1 cellular context compared by ENCODE assay signal in genomic region chr11:66638177-66639065, GRCh38.
TF ChIP-seq lines count a peak whose summit lies in the region.

TSS of gene RBM4 (plus strand) at chr11:66638703. CDS start at chr11:66639712, 1,009 bp downstream.

TF ChIP-seq in K562, 482 proteins besides CTCF, POLR2A, EP300 and RAD21 (continued from another document and continues in another):
- TF ChIP-seq ZNF77 (CRISPR knock-in tag; IDR thresholded peaks at IDR 0.05) (no peak), PCBP2 (IDR thresholded peaks at IDR 0.05; ENCODE audit: low read depth, low read length, poor library complexity, severe bottlenecking) (no peak), ZNF3 (CRISPR knock-in tag; IDR thresholded peaks at IDR 0.05) (no peak), ELK3 (CRISPR knock-in tag; IDR thresholded peaks at IDR 0.05) (no peak), HNRNPK (IDR thresholded peaks at IDR 0.05; ENCODE audit: low read depth, low read length, poor library complexity, severe bottlenecking) (no peak), KLF1 (tag; IDR thresholded peaks at IDR 0.05) (no peak), RBM25 (IDR thresholded peaks at IDR 0.05; ENCODE audit: low read depth, low read length, severe bottlenecking) (peak; percentile 93), MAZ (CRISPR knock-in tag; conservative IDR thresholded peaks at IDR 0.05 in 1 of 2, IDR thresholded peaks at IDR 0.05 in 1 of 2) (peak in 1 of 2 experiments; percentile 44; a peak in 1 of 4 replicates), MYNN (IDR thresholded peaks at IDR 0.05) (peak; percentile 63; the same call in 1 of the 2 replicates), MYNN (CRISPR knock-in tag; IDR thresholded peaks at IDR 0.05) (no peak), CCAR2 (IDR thresholded peaks at IDR 0.05; ENCODE audit: low read depth, low read length) (no peak), ATF6 (CRISPR knock-in tag; IDR thresholded peaks at IDR 0.05) (no peak), STAT6 (CRISPR knock-in tag; IDR thresholded peaks at IDR 0.05) (no peak), RNF2 (IDR thresholded peaks at IDR 0.05) (peak; percentile 45; the same call in 1 of the 2 replicates), ATF3 (IDR thresholded peaks at IDR 0.05) (no peak), ATF3 (CRISPR knock-in tag; conservative IDR thresholded peaks at IDR 0.05) (no peak), YY1 (IDR thresholded peaks at IDR 0.05; ENCODE audit: borderline replicate concordance in 1 of 3, control insufficient read depth in 1 of 3, extremely low read depth in 1 of 3, insufficient read depth in 3 of 3, insufficient read length in 1 of 3, insufficient replicate concordance in 2 of 3, low read depth in 1 of 3, low read length in 2 of 3) (peak; percentile 73 to 95 (median 91)), ZNF41 (CRISPR knock-in tag; conservative IDR thresholded peaks at IDR 0.05) (no peak), ZNF121 (CRISPR knock-in tag; conservative IDR thresholded peaks at IDR 0.05) (no peak), PHTF2 (CRISPR knock-in tag; IDR thresholded peaks at IDR 0.05) (no peak), THAP12 (CRISPR knock-in tag; IDR thresholded peaks at IDR 0.05) (peak; percentile 84), AFF4 (CRISPR knock-in tag; IDR thresholded peaks at IDR 0.05) (no peak), ZNF174 (CRISPR knock-in tag; IDR thresholded peaks at IDR 0.05) (no peak), IRF2 (CRISPR knock-in tag; IDR thresholded peaks at IDR 0.05) (no peak), ZKSCAN8 (CRISPR knock-in tag; IDR thresholded peaks at IDR 0.05) (no peak), DPF2 (IDR thresholded peaks at IDR 0.05) (peak; percentile 14), NFIX (CRISPR knock-in tag; IDR thresholded peaks at IDR 0.05; ENCODE audit: low read depth) (no peak), HMGN3 (IDR thresholded peaks at IDR 0.05; ENCODE audit: borderline replicate concordance, extremely low read depth, insufficient read length, low read depth, low read length) (peak; percentile 61), SP2 (IDR thresholded peaks at IDR 0.05; ENCODE audit: extremely low read depth, low read depth, low read length, poor library complexity, severe bottlenecking) (peak; percentile 77), GABPA (tag; conservative IDR thresholded peaks at IDR 0.05; ENCODE audit: low read depth) (no peak), ZNF407 (IDR thresholded peaks at IDR 0.05; ENCODE audit: low read depth) (no peak), ERF (CRISPR knock-in tag; IDR thresholded peaks at IDR 0.05) (no peak), ARID3A (IDR thresholded peaks at IDR 0.05; ENCODE audit: borderline replicate concordance, low read depth, low read length) (no peak), HMG20B (CRISPR knock-in tag; IDR thresholded peaks at IDR 0.05) (no peak), ZFP30 (CRISPR knock-in tag; IDR thresholded peaks at IDR 0.05; ENCODE audit: borderline replicate concordance) (no peak), MCM7 (IDR thresholded peaks at IDR 0.05) (no peak), PRPF4 (IDR thresholded peaks at IDR 0.05; ENCODE audit: insufficient read depth, low read depth, low read length, poor library complexity, severe bottlenecking) (no peak)
